Comparison of ENCODE assay signal across 29 cellular contexts in genomic region chr2:62669180-62669579, GRCh38.
"Had no signal": no experiment of that assay in that cellular context is flagged by ENCODE, and none has a peak within 500 bp of the region (broad histone marks: within the 10 kb centered on the region; RNA-seq: fewer than 3 reads in every experiment).

No MANE protein-coding gene starts in this region.

- H3K4me2 ChIP-seq: smooth muscle cell had no signal

- FAIRE-seq: pancreas had no signal

- H3K27ac ChIP-seq: neutrophil, pancreas, psoas muscle, skin epidermis, spleen, suprapubic skin, testis, tibial artery, transverse colon, upper lobe of left lung, uterus had no signal

- H3K27me3 ChIP-seq: neutrophil, pancreas, spleen, suprapubic skin, testis, tibial artery, transverse colon, upper lobe of left lung, uterus had no signal

- H3K9me3 ChIP-seq: neutrophil, pancreas, psoas muscle, spleen, suprapubic skin, testis, tibial artery, transverse colon, upper lobe of left lung, uterus had no signal

- ATAC-seq: naive thymus-derived CD8-positive, alpha-beta T cell; natural killer cell treated with Interleukin-12 subunit alpha and Interleukin-12 subunit beta and Interleukin-15 and Interleukin-18, amount 100 ng/mL, for 72 hours; pancreas; psoas muscle; right cardiac atrium; sciatic nerve; stimulated activated memory B cell treated with anti-CD40 and anti-IgM and Interleukin-4, amounts not matched to agents 10 μg/mL and 1 μg/mL and 100 μg/mL, for 72 hours; stimulated activated naive CD8-positive, alpha-beta T cell treated with anti-CD3 and anti-CD28 coated beads, Interleukin-15, amount 100 ng/mL, for 72 hours; stimulated activated naive CD8-positive, alpha-beta T cell treated with anti-CD3 and anti-CD28 coated beads, Interleukin-15, Interleukin-2, amounts not matched to agents 100 U/mL and 50 U/mL, for 24 hours had no signal

- H3K36me3 ChIP-seq: neutrophil, pancreas, spleen, suprapubic skin, tibial artery, transverse colon, upper lobe of left lung, uterus had no signal

- H3K4me1 ChIP-seq: pancreas, psoas muscle had no signal

- H3K4me3 ChIP-seq: pancreas, psoas muscle, skin epidermis, smooth muscle cell, spleen, suprapubic skin, testis, tibial artery, transverse colon, upper lobe of left lung, uterus had no signal

- DNase-seq: naive B cell; naive thymus-derived CD8-positive, alpha-beta T cell; nephron progenitor cell; nucleus accumbens; pancreas; psoas muscle; right cardiac atrium; spleen; stimulated activated CD4-positive, alpha-beta T cell treated with anti-CD3 and anti-CD28 coated beads, Interleukin-12 subunit alpha, Interleukin-12 subunit beta, amount 100 ng/mL, for 4 hours; stimulated activated CD4-positive, alpha-beta T cell treated with anti-CD3 and anti-CD28 coated beads, Interleukin-1b, Interleukin-23, amount 100 ng/mL, for 48 hours; stimulated activated CD4-positive, alpha-beta T cell treated with anti-CD3 and anti-CD28 coated beads, Interleukin-4, amount 100 ng/mL, for 1 hour; stimulated activated CD4-positive, alpha-beta T cell treated with anti-CD3 and anti-CD28 coated beads, Interleukin-4, amount 100 ng/mL, for 4 hours; stimulated activated CD8-positive, alpha-beta memory T cell treated with anti-CD3 and anti-CD28 coated beads, Interleukin-4, amount 100 ng/mL, for 48 hours; stimulated activated naive CD4-positive, alpha-beta T cell; stimulated activated naive CD8-positive, alpha-beta T cell treated with anti-CD3 and anti-CD28 coated beads, Interleukin-15, amount 100 ng/mL, for 72 hours; stimulated activated naive CD8-positive, alpha-beta T cell treated with anti-CD3 and anti-CD28 coated beads, Interleukin-15, Interleukin-2, amounts not matched to agents 100 U/mL and 50 U/mL, for 24 hours; substantia nigra; testis; tibial artery; transverse colon; upper lobe of left lung; uterus had no signal
